Comparison of ENCODE assay signal across 8 cellular contexts in the genomic region with DNA sequence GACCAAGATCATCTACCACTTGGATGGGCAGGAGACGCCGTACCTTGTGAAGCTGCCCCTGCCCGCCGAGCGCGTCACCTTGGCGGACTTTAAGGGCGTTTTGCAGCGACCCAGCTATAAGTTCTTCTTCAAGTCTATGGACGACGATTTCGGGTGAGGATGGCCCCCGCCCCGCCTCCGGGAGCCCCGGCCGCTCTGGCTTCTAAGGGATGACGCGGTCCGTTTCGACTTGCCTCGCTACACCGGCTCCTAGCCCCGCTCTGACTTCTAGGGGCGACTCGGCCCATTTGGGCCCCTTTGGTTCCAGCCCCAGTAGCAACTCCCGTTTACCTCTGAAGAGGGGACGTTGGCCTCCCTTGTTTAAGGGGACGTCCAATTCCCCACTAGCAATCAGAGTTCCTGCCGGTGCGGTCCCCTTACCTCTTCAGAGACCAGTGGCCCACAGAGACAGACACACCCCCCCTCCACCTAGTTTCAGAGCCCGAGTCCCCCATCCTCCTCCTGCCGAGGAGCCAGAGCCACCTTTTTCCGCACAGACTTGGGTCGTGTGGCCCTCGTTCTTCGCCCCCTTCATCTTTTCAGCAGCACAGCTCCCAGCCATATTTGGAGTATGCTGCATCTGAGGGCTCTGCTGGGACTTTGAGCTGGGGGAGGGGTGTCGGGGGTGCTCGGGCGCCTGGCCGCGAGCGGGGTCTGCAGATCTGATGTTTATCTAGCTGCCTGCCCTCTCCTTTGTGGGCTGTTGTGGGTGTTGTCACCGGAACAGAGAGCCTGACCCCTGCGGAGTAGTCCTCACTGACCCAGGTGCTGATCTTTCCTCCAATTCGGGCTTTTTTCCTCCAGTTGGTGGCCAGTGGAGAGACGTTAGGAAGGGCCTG. TPM values are rescaled to one million over a fixed set of nuclear protein-coding genes. Genes with fewer than 3 reads are reported as not detected.
DNase-seq lines count a peak whose midpoint lies in the region; ATAC-seq, FAIRE-seq and TF ChIP-seq lines count a peak whose summit lies in the region.

No MANE protein-coding gene starts in this region.

- no peaks in the 10 kb centered on the region for H3K27me3 ChIP-seq in NT2/D1 (ENCODE audit: insufficient read depth, insufficient read length)
- H3K27me3 ChIP-seq in pancreas: no peaks in the 10 kb centered on the region

- FAIRE-seq in pancreas (lab: Jason Lieb, UNC): no peak

- H3K9me3 ChIP-seq in NT2/D1 (ENCODE audit: insufficient read depth, low read length) (no peaks in the 10 kb centered on the region), pancreas (no peaks in the 10 kb centered on the region)

- H3K4me1 ChIP-seq in NT2/D1 (ENCODE audit: insufficient read depth, insufficient read length) (peaks cover 7% of the 10 kb centered on the region), pancreas (peaks cover 5 to 15% (median 11%) of the 10 kb centered on the region in 3 donors)

- 0 to 1% methylated on average over 46 to 47 of the region's 47 CpGs for WGBS in pancreas, 2 donors

- peak overlapping the region; percentile 95 for H3K4me3 ChIP-seq in NT2/D1 (ENCODE audit: insufficient read length, low read depth)
- peak overlapping the region; percentile 57 to 93 (median 90) for H3K4me3 ChIP-seq in pancreas

- TF ChIP-seq CTCF in pancreas (IDR thresholded peaks at IDR 0.05): no peak

- ATAC-seq in HG02759 (IDR thresholded peaks at IDR 0.05; ENCODE audit: unreplicated experiment) (peak; percentile 32), Right ventricle myocardium inferior (peak; percentile 6), pancreas (peak; percentile 11 to 41 (median 30))

- intact Hi-C loops in Right ventricle myocardium inferior (cut with DNase I): loop anchor here (1.0 to 2.0 kb wide), 4 partner anchors 19 to 93 kb away; a partner anchor contains a TSS
- intact Hi-C loops in pancreas (cut with DNase I): no loop called here

- peak overlapping the region; percentile 61 to 71 (median 66) for H3K27ac ChIP-seq in pancreas

- H3K9ac ChIP-seq in NT2/D1 (ENCODE audit: insufficient read length, low read depth): peak overlapping the region; percentile 97

- peaks cover 23% of the 10 kb centered on the region for H3K36me3 ChIP-seq in NT2/D1 (ENCODE audit: insufficient read depth, insufficient read length, low read length)
- H3K36me3 ChIP-seq in pancreas: no peaks in the 10 kb centered on the region

- peak; percentile 21 for DNase-seq in DMS79 (lab: John Stamatoyannopoulos, UW)
- DNase-seq in DMS79 treated with DMSO at 0.1 percent for 48 hours (lab: John Stamatoyannopoulos, UW): no peak
- no peak for DNase-seq in NT2/D1 (ENCODE audit: low read depth, low spot score)
- DNase-seq in activated gamma-delta T cell (lab: John Stamatoyannopoulos, UW): peak; percentile 29
- no peak for DNase-seq in Right ventricle myocardium inferior (ENCODE audit: missing footprints)
- peak in 2 of 6 donors; percentile 39 to 73 for DNase-seq in pancreas
- no peak for DNase-seq in HuH-7 (ENCODE audit: low spot score)

RNA-seq across cellular contexts. Expression of a gene that starts 0.7 kb away (rescaled TPM):
- total RNA-seq in Right ventricle myocardium inferior (60.7 TPM), pancreas (10 to 100 TPM; 31.0 to 44.9 (median 35.1) TPM)
- polyA plus RNA-seq in pancreas: 10 to 100 TPM; 47.5 to 53.8 TPM

RNA-seq across cellular contexts. Expression of a gene that starts 18.8 kb away (rescaled TPM):
- 269 TPM for total RNA-seq in Right ventricle myocardium inferior
- total RNA-seq in pancreas: 100 to 1,000 TPM in 1 of 6 donors, 10 to 100 TPM in 5; 67.8 to 136 (median 81.8) TPM
- polyA plus RNA-seq in pancreas: 100 to 1,000 TPM in 1 of 2 donors, 10 to 100 TPM in 1; 69.3 to 113 TPM

RNA-seq across cellular contexts. Expression of a gene that starts 20.7 kb away (rescaled TPM):
- total RNA-seq in Right ventricle myocardium inferior: 32.2 TPM
- 10 to 100 TPM; 12.4 to 23.6 (median 17.1) TPM for total RNA-seq in pancreas
- 10 to 100 TPM; 32.1 to 53.3 TPM for polyA plus RNA-seq in pancreas

RNA-seq across cellular contexts. Expression of a gene that starts 30.1 kb away (rescaled TPM):
- total RNA-seq in Right ventricle myocardium inferior (68.2 TPM), pancreas (10 to 100 TPM; 31.7 to 49.4 (median 37.7) TPM)
- polyA plus RNA-seq in pancreas: 10 to 100 TPM; 79.7 to 92.1 TPM

RNA-seq across cellular contexts. Expression of a gene that starts 59.0 kb away (rescaled TPM):
- not detected for total RNA-seq in Right ventricle myocardium inferior
- under 1 TPM in 1 of 6 donors, not detected in 5; 0.41 TPM for total RNA-seq in pancreas
- not detected for polyA plus RNA-seq in pancreas

Comparison
In these comparisons a context has a peak if more than half of its experiments do, and no peak if none do; other contexts are left out.
1. DNase-seq: peak in DMS79 (single experiment) and activated gamma-delta T cell (single experiment); none in DMS79 treated with DMSO at 0.1 percent for 48 hours (single experiment), NT2/D1 (single experiment), Right ventricle myocardium inferior (single experiment) and HuH-7 (single experiment).
2. Peak in every context shown above with its lines, with median percentiles within 50 percentile points of each other: ATAC-seq.